ENCODE assay signal across 1 cellular context in genomic region chr9:95796029-95796428, GRCh38.
TF ChIP-seq lines count a peak whose summit lies in the region.

No MANE protein-coding gene starts in this region.

TF ChIP-seq in H1, 55 proteins besides CTCF, POLR2A, EP300 and RAD21 (continued from another document):
- no peak for TF ChIP-seq USF2 (IDR thresholded peaks at IDR 0.05; ENCODE audit: low read length)
